ENCODE assay signal across 15 cellular contexts in genomic region chr13:75139291-75139690, GRCh38.
DNase-seq lines count a peak whose midpoint lies in the region; ATAC-seq and TF ChIP-seq lines count a peak whose summit lies in the region.
"Had no signal": no experiment of that assay in that cellular context is flagged by ENCODE, and none has a peak within 500 bp of the region (broad histone marks: within the 10 kb centered on the region; RNA-seq: fewer than 3 reads in every experiment).

No MANE protein-coding gene starts in this region.

- DNase-seq in AG04449 (ENCODE audit: low read depth, low spot score) (peak; percentile 56), NCI-H226 (peak; percentile 31), chondrocyte (ENCODE audit: low spot score) (no peak), foreskin fibroblast (peak; percentile 23 to 36), NCI-H1694 treated with DMSO at 0.1 percent for 48 hours (lab: John Stamatoyannopoulos, UW) (no peak), NAMALWA (ENCODE audit: low spot score) (no peak), NCI-H2081 treated with DMSO at 0.1 percent for 48 hours (lab: John Stamatoyannopoulos, UW) (no peak)
- DNase-seq: C1 segment of cervical spinal cord, NCI-H146, NCI-H2107, NCI-H446, SHP77 treated with DMSO at 0.1 percent for 48 hours had no signal

- no peaks in the 10 kb centered on the region for H3K36me3 Mint-ChIP-seq in chondrocyte (ENCODE audit: low read depth)
- H3K36me3 Mint-ChIP-seq: IgD-negative memory B cell had no signal

- POLR2A ChIA-PET in AG04449 (lab: Yijun Ruan, JAX) = no interaction called here

- peaks cover 14% of the 10 kb centered on the region for H3K9me3 Mint-ChIP-seq in chondrocyte (ENCODE audit: low read depth)

- peaks cover 55% of the 10 kb centered on the region for H3K4me1 Mint-ChIP-seq in chondrocyte (ENCODE audit: low read depth)
- H3K4me1 Mint-ChIP-seq: IgD-negative memory B cell had no signal

- peak overlapping the region; percentile 66 for H3K27ac Mint-ChIP-seq in chondrocyte (ENCODE audit: unreplicated experiment)
- H3K27ac Mint-ChIP-seq: IgD-negative memory B cell had no signal

- no peak overlapping the region for H3K4me3 Mint-ChIP-seq in chondrocyte (ENCODE audit: unreplicated experiment)
- H3K4me3 Mint-ChIP-seq: IgD-negative memory B cell had no signal

- H3K4me3 ChIP-seq in AG04449 (ENCODE audit: low read depth, low read length) (no peak overlapping the region), foreskin fibroblast (ENCODE audit: low read depth in 1 of 2, low read length in 2 of 2) (no peak overlapping the region)

- CTCF ChIA-PET in AG04449 (lab: Yijun Ruan, JAX) = no interaction called here

- ATAC-seq in HG03280 (IDR thresholded peaks at IDR 0.05; ENCODE audit: unreplicated experiment) = no peak
- ATAC-seq: Panc1 had no signal

- no peaks in the 10 kb centered on the region for H3K27me3 Mint-ChIP-seq in chondrocyte (ENCODE audit: low read depth)
- H3K27me3 Mint-ChIP-seq: IgD-negative memory B cell had no signal

- no peak for TF ChIP-seq CTCF in AG04449 (IDR thresholded peaks at IDR 0.05; ENCODE audit: insufficient read depth, low read length, missing control alignments)
- no peak for TF ChIP-seq CTCF in chondrocyte (IDR thresholded peaks at IDR 0.05)
- no peak for TF ChIP-seq CTCF in foreskin fibroblast (IDR thresholded peaks at IDR 0.05; ENCODE audit: low read depth, low read length)

Comparison
In these comparisons a context has a peak if more than half of its experiments do, and no peak if none do; other contexts are left out.
1. DNase-seq: peak in AG04449 (single experiment), NCI-H226 (single experiment) and foreskin fibroblast (2 of 2); none in chondrocyte (single experiment), NCI-H1694 treated with DMSO at 0.1 percent for 48 hours (single experiment), NAMALWA (single experiment) and NCI-H2081 treated with DMSO at 0.1 percent for 48 hours (single experiment).